Comparison of ENCODE assay signal across 8 cellular contexts in the genomic region with DNA sequence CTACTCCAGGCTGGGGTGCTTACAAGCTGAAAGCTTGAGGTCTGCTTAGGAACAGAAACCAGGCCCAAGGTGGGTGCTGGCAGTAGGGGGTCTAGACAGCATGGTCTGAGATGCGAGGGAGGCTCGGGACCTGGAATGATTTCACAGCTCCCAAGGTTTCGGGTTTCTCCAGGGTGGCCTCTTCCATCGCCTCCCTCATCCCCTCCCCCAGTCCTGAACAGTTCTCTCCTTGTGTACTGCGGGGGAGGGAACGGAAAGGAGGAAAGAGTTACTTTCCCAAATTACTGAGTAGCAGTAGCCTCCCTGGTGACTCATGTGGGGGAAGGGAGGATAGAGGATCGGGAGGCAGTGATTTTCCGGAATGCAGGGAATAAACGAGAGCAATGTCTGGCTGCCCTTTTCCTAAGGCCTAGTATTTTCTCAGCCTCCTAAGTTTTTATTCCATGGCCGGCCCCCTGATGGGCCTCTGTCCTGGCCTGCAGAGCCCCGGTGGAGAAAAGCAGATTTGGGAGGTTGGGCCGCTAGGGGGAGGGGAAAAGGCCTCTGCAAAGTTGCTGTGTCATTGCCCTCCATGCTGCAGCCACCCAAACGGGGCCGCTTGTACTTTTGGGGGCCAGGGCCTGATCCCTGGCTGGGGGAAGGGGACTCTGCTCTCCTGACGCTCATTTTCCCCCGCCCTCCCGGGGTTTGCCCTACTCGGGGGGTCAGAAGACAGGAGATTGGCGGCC. TPM values are rescaled to one million over a fixed set of nuclear protein-coding genes. Genes with fewer than 3 reads are reported as not detected.
DNase-seq lines count a peak whose midpoint lies in the region; ATAC-seq, FAIRE-seq and TF ChIP-seq lines count a peak whose summit lies in the region.

No MANE protein-coding gene starts in this region.

- WGBS in A549 (ENCODE audit: missing lambda C conversion rate): 0% methylated on average over 14 of the region's 19 CpGs

- no peaks in the 10 kb centered on the region for H3K9me3 Mint-ChIP-seq in activated CD4-positive, alpha-beta T cell treated with anti-CD3 and anti-CD28 coated beads, Interleukin-2, amount 10 ng/mL, durations not matched to agents 7 days and 5 days

- H3K4me2 ChIP-seq in A549: peak overlapping the region; percentile 95

- POLR2A ChIA-PET in A549 (lab: Yijun Ruan, JAX): interaction anchor here (0.6 to 5.0 kb wide), 6 partner anchors 12 to 275 kb away, joined by 3 to 127 read pairs (median 6); a partner anchor contains a TSS
- POLR2A ChIA-PET in activated CD4-positive, alpha-beta T cell treated with anti-CD3 and anti-CD28 coated beads, Interleukin-2, amount 10 ng/mL, durations not matched to agents 7 days and 5 days (lab: Charles Lee): interaction anchor here (3.1 kb wide), 1 partner anchor 15 kb away, joined by 25 read pairs; no protein-coding TSS in a partner anchor

- intact Hi-C loops in dorsolateral prefrontal cortex (cut with DNase I): loop anchor here (2.0 to 5.0 kb wide), 9 partner anchors 38 to 793 kb away; a partner anchor contains a TSS

- peak; percentile 44 to 91 for DNase-seq in A549 (ENCODE audit: low read depth in 1 of 2, low spot score in 1 of 2)
- DNase-seq in GM19239 (ENCODE audit: insufficient read length, low spot score): no peak
- DNase-seq in NCI-H524 (lab: John Stamatoyannopoulos, UW): peak; percentile 77 to 78
- DNase-seq in activated CD4-positive, alpha-beta T cell treated with anti-CD3 and anti-CD28 coated beads, Interleukin-2, amount 10 ng/mL, durations not matched to agents 7 days and 5 days: peak; percentile 75
- DNase-seq in dorsolateral prefrontal cortex: peak in 9 of 10 donors; percentile 39 to 74 (median 63)
- peak; percentile 84 for DNase-seq in medulla oblongata (ENCODE audit: extremely low spot score)
- peak; percentile 59 for DNase-seq in stimulated activated CD8-positive, alpha-beta memory T cell treated with anti-CD3 and anti-CD28 coated beads, Interleukin-12 subunit alpha, Interleukin-12 subunit beta, amount 100 ng/mL, for 4 hours (ENCODE audit: low read depth)

- peak; percentile 8 to 10 for ATAC-seq in A549
- no peak for ATAC-seq in HG03039 (IDR thresholded peaks at IDR 0.05; ENCODE audit: unreplicated experiment)

- no peaks in the 10 kb centered on the region for H3K27me3 Mint-ChIP-seq in activated CD4-positive, alpha-beta T cell treated with anti-CD3 and anti-CD28 coated beads, Interleukin-2, amount 10 ng/mL, durations not matched to agents 7 days and 5 days

- peak in 1 of 2 experiments; percentile 49; a peak in 2 of 5 replicates for TF ChIP-seq EP300 in A549 (IDR thresholded peaks at IDR 0.05)

- peak; percentile 17; the same call in 1 of the 2 replicates for TF ChIP-seq POLR2A in A549 (IDR thresholded peaks at IDR 0.05; ENCODE audit: low read length)

- no peak for TF ChIP-seq RAD21 in A549 (conservative IDR thresholded peaks at IDR 0.05 in 1 of 2, IDR thresholded peaks at IDR 0.05 in 1 of 2)

- peak overlapping the region; percentile 99 for H3K27ac Mint-ChIP-seq in activated CD4-positive, alpha-beta T cell treated with anti-CD3 and anti-CD28 coated beads, Interleukin-2, amount 10 ng/mL, durations not matched to agents 7 days and 5 days

- peak overlapping the region; percentile 89 for H3K4me3 Mint-ChIP-seq in activated CD4-positive, alpha-beta T cell treated with anti-CD3 and anti-CD28 coated beads, Interleukin-2, amount 10 ng/mL, durations not matched to agents 7 days and 5 days

- H3K27me3 ChIP-seq in dorsolateral prefrontal cortex: no peaks in the 10 kb centered on the region

- H3K4me3 ChIP-seq in A549 (peak overlapping the region; percentile 71), dorsolateral prefrontal cortex (peak overlapping the region; percentile 61 to 100 (median 95))

- CTCF ChIA-PET in A549 (lab: Yijun Ruan, JAX): interaction anchor here (0.7 to 4.8 kb wide), 5 partner anchors 15 to 84 kb away, joined by 3 to 52 read pairs (median 3); no protein-coding TSS in a partner anchor
- CTCF ChIA-PET in activated CD4-positive, alpha-beta T cell treated with anti-CD3 and anti-CD28 coated beads, Interleukin-2, amount 10 ng/mL, durations not matched to agents 7 days and 5 days (lab: Charles Lee): interaction anchor here (0.7 to 11.4 kb wide), 8 partner anchors 15 to 131 kb away, joined by 3 to 156 read pairs (median 14); a partner anchor contains a TSS

- peaks cover 51% of the 10 kb centered on the region for H3K36me3 Mint-ChIP-seq in activated CD4-positive, alpha-beta T cell treated with anti-CD3 and anti-CD28 coated beads, Interleukin-2, amount 10 ng/mL, durations not matched to agents 7 days and 5 days (ENCODE audit: low read depth)

- H3K9me3 ChIP-seq in A549: no peaks in the 10 kb centered on the region

- H3K4me1 Mint-ChIP-seq in activated CD4-positive, alpha-beta T cell treated with anti-CD3 and anti-CD28 coated beads, Interleukin-2, amount 10 ng/mL, durations not matched to agents 7 days and 5 days: peaks cover 24% of the 10 kb centered on the region

- TF ChIP-seq CTCF in A549 (IDR thresholded peaks at IDR 0.05) (no peak), dorsolateral prefrontal cortex (IDR thresholded peaks at IDR 0.05 in 54 of 56, conservative IDR thresholded peaks at IDR 0.05 in 2 of 56; ENCODE audit: low read depth in 1 of 56, partially characterized antibody in 56 of 56) (peak in 51 of 56 donors; percentile 17 to 61 (median 44))

- H3K4me1 ChIP-seq in A549: peaks cover 17% of the 10 kb centered on the region

- H3K27ac ChIP-seq in A549 (peak overlapping the region; percentile 99 to 100), dorsolateral prefrontal cortex (peak overlapping the region; percentile 99 to 100 (median 100))

- no peak for FAIRE-seq in A549 (lab: Jason Lieb, UNC)
- FAIRE-seq in GM19239 (lab: Jason Lieb, UNC): peak; percentile 75

TF ChIP-seq in A549, 52 proteins besides CTCF, POLR2A, EP300 and RAD21 (continues in another document):
- TF ChIP-seq SREBF2 (IDR thresholded peaks at IDR 0.05) (no peak), PHF8 (IDR thresholded peaks at IDR 0.05; ENCODE audit: borderline replicate concordance, low read depth) (peak; percentile 32; the same call in 1 of the 2 replicates), JUNB (IDR thresholded peaks at IDR 0.05) (0 out of 2 replicates have a peak, but pooled peaks have one; percentile 20), TFCP2L1 (CRISPR knock-in tag; IDR thresholded peaks at IDR 0.05) (peak; percentile 15; the same call in 1 of the 2 replicates), FOSL2 (IDR thresholded peaks at IDR 0.05) (0 out of 2 replicates have a peak, but pooled peaks have one; percentile 22), FOSL2 (CRISPR knock-in tag; IDR thresholded peaks at IDR 0.05) (peak; percentile 87)
- TF ChIP-seq, protein P1, sequence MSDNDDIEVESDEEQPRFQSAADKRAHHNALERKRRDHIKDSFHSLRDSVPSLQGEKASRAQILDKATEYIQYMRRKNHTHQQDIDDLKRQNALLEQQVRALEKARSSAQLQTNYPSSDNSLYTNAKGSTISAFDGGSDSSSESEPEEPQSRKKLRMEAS (IDR thresholded peaks at IDR 0.05): peak; percentile 49
- TF ChIP-seq, protein P2, sequence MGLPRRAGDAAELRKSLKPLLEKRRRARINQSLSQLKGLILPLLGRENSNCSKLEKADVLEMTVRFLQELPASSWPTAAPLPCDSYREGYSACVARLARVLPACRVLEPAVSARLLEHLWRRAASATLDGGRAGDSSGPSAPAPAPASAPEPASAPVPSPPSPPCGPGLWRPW (IDR thresholded peaks at IDR 0.05): no peak

RNA-seq across cellular contexts. Expression of a gene that starts 1.5 kb away (rescaled TPM):
- polyA plus RNA-seq in A549 (2011; rRNA removed) (136 and 153 TPM in 2 replicates), A549 (2017; fragmentation: RNase III; extraction: RNeasy Plus Mini Kit Qiagen cat#74134 plus additional on column Dnase treatment) (92.1 to 93.6 TPM (median 92.5 TPM) in 3 replicates)
- 84.7 and 92.2 TPM in 2 replicates for polyA plus RNA-seq in A549 (2012; cell fraction: cytosol; rRNA removed)
- polyA plus RNA-seq in A549 (2012; cell fraction: nucleus; rRNA removed): 151 and 158 TPM in 2 replicates
- polyA minus RNA-seq in A549 (2011; rRNA and poly(A)+ RNA removed): 89.7 and 105 TPM in 2 replicates
- total RNA-seq in activated CD4-positive, alpha-beta T cell treated with anti-CD3 and anti-CD28 coated beads, Interleukin-2, amount 10 ng/mL, durations not matched to agents 7 days and 5 days: 100 to 1,000 TPM; 334 to 383 TPM
- total RNA-seq in dorsolateral prefrontal cortex: 100 to 1,000 TPM; 107 to 197 (median 134) TPM

RNA-seq across cellular contexts. Expression of a gene that starts 17.0 kb away (rescaled TPM):
- 5.6 and 7.0 TPM in 2 replicates for polyA plus RNA-seq in A549 (2011; rRNA removed)
- 2.7 and 3.4 TPM in 2 replicates for polyA plus RNA-seq in A549 (2012; cell fraction: cytosol; rRNA removed)
- polyA plus RNA-seq in A549 (2012; cell fraction: nucleus; rRNA removed): 4.2 and 7.4 TPM in 2 replicates
- polyA plus RNA-seq in A549 (2017; fragmentation: RNase III; extraction: RNeasy Plus Mini Kit Qiagen cat#74134 plus additional on column Dnase treatment): 2.5 to 2.8 TPM (median 2.5 TPM) in 3 replicates
- polyA minus RNA-seq in A549 (2011; rRNA and poly(A)+ RNA removed): 4.2 and 5.5 TPM in 2 replicates
- total RNA-seq in activated CD4-positive, alpha-beta T cell treated with anti-CD3 and anti-CD28 coated beads, Interleukin-2, amount 10 ng/mL, durations not matched to agents 7 days and 5 days: 10 to 100 TPM; 24.0 to 26.8 TPM
- 10 to 100 TPM in 91 of 120 experiments, 1 to 10 TPM in 29; 5.0 to 44.2 (median 15.1) TPM for total RNA-seq in dorsolateral prefrontal cortex

RNA-seq across cellular contexts. Expression of a gene that starts 29.0 kb away (rescaled TPM):
- 14.3 and 21.6 TPM in 2 replicates for polyA plus RNA-seq in A549 (2011; rRNA removed)
- 2.8 and 3.4 TPM in 2 replicates for polyA plus RNA-seq in A549 (2012; cell fraction: cytosol; rRNA removed)
- polyA plus RNA-seq in A549 (2012; cell fraction: nucleus; rRNA removed): 2.4 and 2.6 TPM in 2 replicates
- polyA plus RNA-seq in A549 (2017; fragmentation: RNase III; extraction: RNeasy Plus Mini Kit Qiagen cat#74134 plus additional on column Dnase treatment): 2.1 to 3.7 TPM (median 3.0 TPM) in 3 replicates
- polyA minus RNA-seq in A549 (2011; rRNA and poly(A)+ RNA removed): 5.6 and 12.2 TPM in 2 replicates
- 1 to 10 TPM; 8.1 to 8.5 TPM for total RNA-seq in activated CD4-positive, alpha-beta T cell treated with anti-CD3 and anti-CD28 coated beads, Interleukin-2, amount 10 ng/mL, durations not matched to agents 7 days and 5 days
- total RNA-seq in dorsolateral prefrontal cortex: 10 to 100 TPM in 63 of 120 experiments, 1 to 10 TPM in 57; 2.4 to 46.1 (median 10.3) TPM

RNA-seq across cellular contexts. Expression of a gene that starts 39.5 kb away (rescaled TPM):
- polyA plus RNA-seq in A549 (2011; rRNA removed): 0.25 and 0.27 TPM in 2 replicates
- 0.03 TPM in 1 of 2 replicates, not detected in the other for polyA plus RNA-seq in A549 (2012; cell fraction: cytosol; rRNA removed)
- polyA plus RNA-seq in A549 (2012; cell fraction: nucleus; rRNA removed): 0.20 TPM in 1 of 2 replicates, not detected in the other
- polyA plus RNA-seq in A549 (2017; fragmentation: RNase III; extraction: RNeasy Plus Mini Kit Qiagen cat#74134 plus additional on column Dnase treatment): 0.03 TPM in 1 of 3 replicates, not detected in the others
- polyA minus RNA-seq in A549 (2011; rRNA and poly(A)+ RNA removed): 0.10 and 0.12 TPM in 2 replicates
- 1 to 10 TPM; 1.5 to 1.6 TPM for total RNA-seq in activated CD4-positive, alpha-beta T cell treated with anti-CD3 and anti-CD28 coated beads, Interleukin-2, amount 10 ng/mL, durations not matched to agents 7 days and 5 days
- 1 to 10 TPM in 118 of 120 experiments, under 1 TPM in 2; 0.64 to 9.6 (median 3.2) TPM for total RNA-seq in dorsolateral prefrontal cortex
